Comparison of ENCODE assay signal across 28 cellular contexts in genomic region chr2:187783446-187783845, GRCh38.
DNase-seq lines count a peak whose midpoint lies in the region; ATAC-seq and TF ChIP-seq lines count a peak whose summit lies in the region.
"Had no signal": no experiment of that assay in that cellular context is flagged by ENCODE, and none has a peak within 500 bp of the region (broad histone marks: within the 10 kb centered on the region; RNA-seq: fewer than 3 reads in every experiment).

No MANE protein-coding gene starts in this region.

- no peaks in the 10 kb centered on the region for H3K79me2 ChIP-seq in osteoblast (ENCODE audit: insufficient read depth, low read length)
- H3K79me2 ChIP-seq: hepatocyte had no signal

- H2AFZ ChIP-seq in osteoblast (ENCODE audit: low read length): no peak overlapping the region
- H2AFZ ChIP-seq: hepatocyte had no signal

- no peaks in the 10 kb centered on the region for H3K36me3 Mint-ChIP-seq in activated T-helper 17 cell treated with anti-CD3 and anti-CD28 coated beads, Interleukin-2, amount 50 U/mL, for 72 hours (ENCODE audit: low read depth)
- H3K36me3 Mint-ChIP-seq: stimulated activated effector memory CD8-positive, alpha-beta T cell treated with anti-CD3 and anti-CD28 coated beads, Interleukin-12 subunit alpha, Interleukin-12 subunit beta, amount 100 ng/mL, for 72 hours had no signal

- POLR2A ChIA-PET in RWPE1 (lab: Yijun Ruan, JAX; ENCODE audit: low non-redundant PET): no interaction called here

- H3K27me3 Mint-ChIP-seq in activated T-helper 17 cell treated with anti-CD3 and anti-CD28 coated beads, Interleukin-2, amount 50 U/mL, for 72 hours: no peaks in the 10 kb centered on the region
- H3K27me3 Mint-ChIP-seq: activated CD8-positive, alpha-beta T cell treated with anti-CD3 and anti-CD28 coated beads for 36 hours; progenitor cell of endocrine pancreas had no signal

- CTCF ChIA-PET in RWPE1 (lab: Yijun Ruan, JAX): interaction anchor here (0.6 to 0.9 kb wide), 3 partner anchors 80 to 1201 kb away, joined by 3 to 8 read pairs (median 3); no protein-coding TSS in a partner anchor

- H3K4me1 Mint-ChIP-seq in activated T-helper 17 cell treated with anti-CD3 and anti-CD28 coated beads, Interleukin-2, amount 50 U/mL, for 72 hours: no peaks in the 10 kb centered on the region
- H3K4me1 Mint-ChIP-seq: neural crest cell; stimulated activated effector memory CD8-positive, alpha-beta T cell treated with anti-CD3 and anti-CD28 coated beads, Interleukin-12 subunit alpha, Interleukin-12 subunit beta, amount 100 ng/mL, for 72 hours had no signal

- no peak overlapping the region for H3K27ac Mint-ChIP-seq in activated T-helper 17 cell treated with anti-CD3 and anti-CD28 coated beads, Interleukin-2, amount 50 U/mL, for 72 hours
- H3K27ac Mint-ChIP-seq: activated CD8-positive, alpha-beta T cell treated with anti-CD3 and anti-CD28 coated beads for 36 hours; progenitor cell of endocrine pancreas; stimulated activated effector memory CD8-positive, alpha-beta T cell treated with anti-CD3 and anti-CD28 coated beads, Interleukin-12 subunit alpha, Interleukin-12 subunit beta, amount 100 ng/mL, for 72 hours had no signal

- H3K9me3 Mint-ChIP-seq in activated T-helper 17 cell treated with anti-CD3 and anti-CD28 coated beads, Interleukin-2, amount 50 U/mL, for 72 hours: peaks cover 3% of the 10 kb centered on the region
- H3K9me3 Mint-ChIP-seq: activated CD8-positive, alpha-beta T cell treated with anti-CD3 and anti-CD28 coated beads for 36 hours had no signal

- in situ Hi-C loops in ACHN (cut with HindIII; ENCODE audit: low pct_ligation_motif_present, low pct_unique_long_range_greater_than_20kb, low sequenced_read_pairs): no loop called here

- TF ChIP-seq CTCF in RWPE1 (conservative IDR thresholded peaks at IDR 0.05; ENCODE audit: low read depth) (no peak), epithelial cell of esophagus (IDR thresholded peaks at IDR 0.05; ENCODE audit: insufficient read depth, low read depth, low read length, missing control alignments) (no peak), osteoblast (IDR thresholded peaks at IDR 0.05; ENCODE audit: extremely low read depth, low read depth, low read length) (no peak)

- DNase-seq in ACHN: peak; percentile 3
- peak; percentile 36 for DNase-seq in HCEC 1CT
- peak; percentile 1 for DNase-seq in RWPE1 (ENCODE audit: low spot score)
- DNase-seq in epithelial cell of esophagus (ENCODE audit: low read depth): peak; percentile 13
- DNase-seq in osteoblast (ENCODE audit: insufficient read length, low spot score, missing footprints): no peak
- DNase-seq: activated CD4-positive, CD25-positive, alpha-beta regulatory T cell; activated CD8-positive, alpha-beta T cell treated with anti-CD3 and anti-CD28 coated beads for 36 hours; adrenal gland; C1 segment of cervical spinal cord; caudate nucleus; GF-D8; left ventricle myocardium superior; MM.1S; mucosa of descending colon; NCI-H1436; NCI-H2171; NCI-H526 treated with DMSO at 0.1 percent for 48 hours; stimulated activated CD4-positive, alpha-beta T cell treated with anti-CD3 and anti-CD28 coated beads, Interleukin-2, amount 100 ng/mL, for 24 hours; testis had no signal

- H3K4me3 Mint-ChIP-seq in activated T-helper 17 cell treated with anti-CD3 and anti-CD28 coated beads, Interleukin-2, amount 50 U/mL, for 72 hours: no peak overlapping the region
- H3K4me3 Mint-ChIP-seq: activated CD8-positive, alpha-beta T cell treated with anti-CD3 and anti-CD28 coated beads for 36 hours; neural crest cell; stimulated activated effector memory CD8-positive, alpha-beta T cell treated with anti-CD3 and anti-CD28 coated beads, Interleukin-12 subunit alpha, Interleukin-12 subunit beta, amount 100 ng/mL, for 72 hours had no signal

- H3K27ac ChIP-seq in RWPE1 (no peak overlapping the region), osteoblast (ENCODE audit: low read depth, low read length) (no peak overlapping the region)
- H3K27ac ChIP-seq: adrenal gland, epithelial cell of prostate, hepatocyte, skin epidermis, testis had no signal

- no peaks in the 10 kb centered on the region for H3K36me3 ChIP-seq in osteoblast (ENCODE audit: insufficient read depth, low read length)
- H3K36me3 ChIP-seq: adrenal gland had no signal

- H4K20me1 ChIP-seq in osteoblast (ENCODE audit: insufficient read depth, low read length): no peaks in the 10 kb centered on the region

- no peak overlapping the region for H3K4me2 ChIP-seq in osteoblast (ENCODE audit: insufficient read depth, low read length)
- H3K4me2 ChIP-seq: hepatocyte had no signal

- ATAC-seq in activated T-helper 17 cell treated with anti-CD3 and anti-CD28 coated beads, Interleukin-2, amount 50 U/mL, for 72 hours (replicated peaks): no peak
- no peak for ATAC-seq in GM21619 (IDR thresholded peaks at IDR 0.05; ENCODE audit: unreplicated experiment)
- ATAC-seq in HG02884 (IDR thresholded peaks at IDR 0.05; ENCODE audit: unreplicated experiment): no peak
- ATAC-seq: activated CD8-positive, alpha-beta T cell treated with anti-CD3 and anti-CD28 coated beads for 36 hours; left ventricle myocardium superior; mucosa of descending colon; stimulated activated effector memory CD8-positive, alpha-beta T cell treated with anti-CD3 and anti-CD28 coated beads, Interleukin-12 subunit alpha, Interleukin-12 subunit beta, amount 100 ng/mL, for 72 hours had no signal

- H3K27me3 ChIP-seq in osteoblast (ENCODE audit: insufficient read depth, low read length): no peaks in the 10 kb centered on the region
- H3K27me3 ChIP-seq: adrenal gland, hepatocyte, testis had no signal

- H3K4me3 ChIP-seq in epithelial cell of esophagus (ENCODE audit: low read length) (no peak overlapping the region), osteoblast (ENCODE audit: insufficient read depth, low read length) (no peak overlapping the region)
- H3K4me3 ChIP-seq: adrenal gland, hepatocyte, mucosa of descending colon, skin epidermis, testis had no signal

- no peaks in the 10 kb centered on the region for H3K4me1 ChIP-seq in osteoblast (ENCODE audit: insufficient read depth, low read length)
- H3K4me1 ChIP-seq: adrenal gland, testis had no signal

- H3K9me3 ChIP-seq in osteoblast (ENCODE audit: low read depth, low read length): no peaks in the 10 kb centered on the region
- H3K9me3 ChIP-seq: adrenal gland, mucosa of descending colon, testis had no signal
